Comparison of ENCODE assay signal across 19 cellular contexts in genomic region chr19:30293051-30293785, GRCh38.
"Had no signal": no experiment of that assay in that cellular context is flagged by ENCODE, and none has a peak within 500 bp of the region (broad histone marks: within the 10 kb centered on the region; RNA-seq: fewer than 3 reads in every experiment).

No MANE protein-coding gene starts in this region.

- H3K4me3 ChIP-seq: body of pancreas, esophagus squamous epithelium, mucosa of descending colon, stomach, tibial artery, uterus had no signal

- H3K9me3 ChIP-seq: body of pancreas, esophagus squamous epithelium, mucosa of descending colon, neutrophil, tibial artery, uterus had no signal

- H3K36me3 Mint-ChIP-seq: activated naive CD4-positive, alpha-beta T cell treated with anti-CD3 and anti-CD28 coated beads, Interleukin-2, amount 10 ng/mL, durations not matched to agents 7 days and 5 days; naive thymus-derived CD4-positive, alpha-beta T cell; WTC11 had no signal

- H3K27ac Mint-ChIP-seq: activated CD4-positive, alpha-beta memory T cell treated with anti-CD3 and anti-CD28 coated beads, Interleukin-2, amount 10 ng/mL, durations not matched to agents 7 days and 5 days; activated naive CD4-positive, alpha-beta T cell treated with anti-CD3 and anti-CD28 coated beads, Interleukin-2, amount 10 ng/mL, durations not matched to agents 7 days and 5 days; activated T-cell treated with anti-CD3 and anti-CD28 coated beads, Interleukin-2, amount 50 U/mL, for 24 hours; naive thymus-derived CD4-positive, alpha-beta T cell; T-helper 17 cell; WTC11 had no signal

- ATAC-seq: body of pancreas; left colon; mucosa of descending colon; naive thymus-derived CD4-positive, alpha-beta T cell; T-helper 17 cell; WTC11 had no signal

- H3K9me3 Mint-ChIP-seq: activated CD4-positive, alpha-beta memory T cell treated with anti-CD3 and anti-CD28 coated beads, Interleukin-2, amount 10 ng/mL, durations not matched to agents 7 days and 5 days had no signal

- H3K4me1 Mint-ChIP-seq: activated CD4-positive, alpha-beta memory T cell treated with anti-CD3 and anti-CD28 coated beads, Interleukin-2, amount 10 ng/mL, durations not matched to agents 7 days and 5 days; activated naive CD4-positive, alpha-beta T cell treated with anti-CD3 and anti-CD28 coated beads, Interleukin-2, amount 10 ng/mL, durations not matched to agents 7 days and 5 days; naive thymus-derived CD4-positive, alpha-beta T cell; T-helper 17 cell had no signal

- H3K27me3 Mint-ChIP-seq: activated CD4-positive, alpha-beta memory T cell treated with anti-CD3 and anti-CD28 coated beads, Interleukin-2, amount 10 ng/mL, durations not matched to agents 7 days and 5 days; activated naive CD4-positive, alpha-beta T cell treated with anti-CD3 and anti-CD28 coated beads, Interleukin-2, amount 10 ng/mL, durations not matched to agents 7 days and 5 days; activated T-cell treated with anti-CD3 and anti-CD28 coated beads, Interleukin-2, amount 50 U/mL, for 24 hours had no signal

- H3K27ac ChIP-seq: body of pancreas, esophagus squamous epithelium, neutrophil, stomach, tibial artery, uterus had no signal

- H3K36me3 ChIP-seq: esophagus squamous epithelium, neutrophil, stomach, tibial artery, uterus had no signal

- H3K4me3 Mint-ChIP-seq: activated CD4-positive, alpha-beta memory T cell treated with anti-CD3 and anti-CD28 coated beads, Interleukin-2, amount 10 ng/mL, durations not matched to agents 7 days and 5 days; activated naive CD4-positive, alpha-beta T cell treated with anti-CD3 and anti-CD28 coated beads, Interleukin-2, amount 10 ng/mL, durations not matched to agents 7 days and 5 days; activated T-cell treated with anti-CD3 and anti-CD28 coated beads, Interleukin-2, amount 50 U/mL, for 24 hours; naive thymus-derived CD4-positive, alpha-beta T cell; T-helper 17 cell; WTC11 had no signal

- DNase-seq: activated CD4-positive, alpha-beta memory T cell treated with anti-CD3 and anti-CD28 coated beads, Interleukin-2, amount 10 ng/mL, durations not matched to agents 7 days and 5 days; activated CD4-positive, alpha-beta T cell treated with anti-CD3 and anti-CD28 coated beads for 4 hours; activated naive CD4-positive, alpha-beta T cell treated with anti-CD3 and anti-CD28 coated beads, Interleukin-2, amount 10 ng/mL, durations not matched to agents 7 days and 5 days; activated T-cell treated with anti-CD3 and anti-CD28 coated beads, Interleukin-2, amount 50 U/mL, for 24 hours; body of pancreas; central memory CD4-positive, alpha-beta T cell; cortex of kidney; effector CD8-positive, alpha-beta T cell; esophagus squamous epithelium; left colon; mucosa of descending colon; naive thymus-derived CD4-positive, alpha-beta T cell; stimulated activated CD4-positive, alpha-beta T cell treated with anti-CD3 and anti-CD28 coated beads, Interleukin-1b, Interleukin-23, amount 100 ng/mL, for 48 hours; stomach; T-helper 17 cell; tibial artery; uterus had no signal

- H3K4me1 ChIP-seq: body of pancreas, esophagus squamous epithelium, stomach, tibial artery, uterus had no signal

- H3K27me3 ChIP-seq: body of pancreas, esophagus squamous epithelium, neutrophil, tibial artery, uterus had no signal
